In the genomic region with DNA sequence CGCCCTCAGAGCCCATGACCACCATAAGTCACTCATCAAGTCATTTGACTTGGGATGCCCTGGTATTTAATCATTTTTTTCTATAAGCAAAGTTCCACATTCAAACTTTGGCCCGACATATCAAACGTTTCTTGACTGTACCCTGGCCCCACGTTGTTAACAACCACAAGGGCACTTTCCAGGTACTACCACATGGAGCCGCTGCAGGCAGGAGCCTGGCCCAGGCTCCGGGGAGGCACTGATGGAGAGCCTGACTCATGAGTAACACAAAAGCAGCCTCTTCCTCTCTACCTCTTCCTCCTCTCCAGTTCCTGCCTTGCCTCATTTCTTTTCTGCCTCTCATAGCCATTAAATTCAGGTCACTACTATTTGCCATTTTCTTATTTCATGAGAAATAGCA, we compare ENCODE assay signal across 8 cellular contexts.
A peak's percentile ranks its signal among the peaks of the same experiment; 100 is the strongest.
DNase-seq lines count a peak whose midpoint lies in the region; FAIRE-seq and TF ChIP-seq lines count a peak whose summit lies in the region.
"Not testable (repeated sequence)": the region's sequence is repeated elsewhere in the genome, so short reads cannot be mapped to it uniquely, and the experiment has no call there.

No MANE protein-coding gene starts in this region.

- not testable (repeated sequence) for H3K4me3 Mint-ChIP-seq in activated naive CD8-positive, alpha-beta T cell treated with anti-CD3 and anti-CD28 coated beads for 36 hours

- TF ChIP-seq POLR2A in H54 (IDR thresholded peaks at IDR 0.05; ENCODE audit: low read depth, low read length), result not testable (repeated sequence)

- H3K4me1 Mint-ChIP-seq in activated naive CD8-positive, alpha-beta T cell treated with anti-CD3 and anti-CD28 coated beads for 36 hours, result not testable (repeated sequence)

- TF ChIP-seq CTCF in AG09319 (IDR thresholded peaks at IDR 0.05; ENCODE audit: low read depth, low read length) (peak; percentile 16), fibroblast of lung (conservative IDR thresholded peaks at IDR 0.05 in 1 of 2, IDR thresholded peaks at IDR 0.05 in 1 of 2; ENCODE audit: low read depth in 1 of 2, low read length in 2 of 2) (peak; percentile 17 to 23)

- H4K20me1 ChIP-seq in fibroblast of lung (ENCODE audit: control insufficient read depth, extremely low read depth, insufficient read depth, low read length), result not testable (repeated sequence)

- H3K36me3 Mint-ChIP-seq in activated naive CD8-positive, alpha-beta T cell treated with anti-CD3 and anti-CD28 coated beads for 36 hours, result not testable (repeated sequence)

- not testable (repeated sequence) for H2AFZ ChIP-seq in fibroblast of lung (ENCODE audit: low read length)

- not testable (repeated sequence) for DNase-seq in AG09319 (ENCODE audit: extremely low read depth, low read depth)
- DNase-seq in H54 (ENCODE audit: insufficient read length, low spot score) (peak; percentile 15), NOMO-1 (lab: John Stamatoyannopoulos, UW; ENCODE audit: unreplicated experiment in 2 of 2) (peak; percentile 67 to 79), fibroblast of lung (ENCODE audit: low read depth in 2 of 2) (peak; percentile 43 to 66), lung microvascular endothelial cell (ENCODE audit: low read depth in 2 of 2) (peak; percentile 73 to 83)
- DNase-seq in activated CD4-positive, alpha-beta T cell treated with anti-CD3 and anti-CD28 coated beads for 24 hours (ENCODE audit: low read depth in 2 of 2), result peak; percentile 28 to 56
- peak; percentile 73 for DNase-seq in activated naive CD8-positive, alpha-beta T cell treated with anti-CD3 and anti-CD28 coated beads for 36 hours
- DNase-seq in stimulated activated CD4-positive, alpha-beta T cell treated with anti-CD3 and anti-CD28 coated beads, Interleukin-4, amount 100 ng/mL, for 48 hours (ENCODE audit: low read depth in 2 of 2), result peak; percentile 53 to 57

- H3K27me3 ChIP-seq in fibroblast of lung (ENCODE audit: control insufficient read depth, insufficient read depth, low read length), result not testable (repeated sequence)

- H3K4me3 ChIP-seq in fibroblast of lung (replicated peaks in 1 of 4; ENCODE audit: control extremely low read depth in 1 of 4, insufficient read depth in 1 of 4, low read depth in 3 of 4, low read length in 4 of 4), result not testable (repeated sequence)

- not testable (repeated sequence) for H3K4me1 ChIP-seq in fibroblast of lung (ENCODE audit: control insufficient read depth, extremely low read depth, insufficient read depth, low read length)

- H3K36me3 ChIP-seq in fibroblast of lung (ENCODE audit: control insufficient read depth, insufficient read depth, low read length), result not testable (repeated sequence)

- H3K27ac Mint-ChIP-seq in activated naive CD8-positive, alpha-beta T cell treated with anti-CD3 and anti-CD28 coated beads for 36 hours, result not testable (repeated sequence)

- not testable (repeated sequence) for H3K27me3 Mint-ChIP-seq in activated naive CD8-positive, alpha-beta T cell treated with anti-CD3 and anti-CD28 coated beads for 36 hours

- not testable (repeated sequence) for H3K9ac ChIP-seq in fibroblast of lung (ENCODE audit: insufficient read depth, low read length)

- not testable (repeated sequence) for H3K27ac ChIP-seq in fibroblast of lung (ENCODE audit: insufficient read depth, low read length)

- H3K79me2 ChIP-seq in fibroblast of lung (ENCODE audit: control insufficient read depth, insufficient read depth, low read length), result not testable (repeated sequence)

- H3K9me3 ChIP-seq in fibroblast of lung (ENCODE audit: control insufficient read depth, insufficient read depth, low read depth, low read length), result not testable (repeated sequence)

- not testable (repeated sequence) for H3K9me3 Mint-ChIP-seq in activated naive CD8-positive, alpha-beta T cell treated with anti-CD3 and anti-CD28 coated beads for 36 hours

- FAIRE-seq in H54 (lab: Jason Lieb, UNC), result peak; percentile 91

- not testable (repeated sequence) for H3K4me2 ChIP-seq in fibroblast of lung (ENCODE audit: extremely low read depth, insufficient read depth, low read length)
